Comparison of ENCODE assay signal across 1 cellular context in the genomic region with DNA sequence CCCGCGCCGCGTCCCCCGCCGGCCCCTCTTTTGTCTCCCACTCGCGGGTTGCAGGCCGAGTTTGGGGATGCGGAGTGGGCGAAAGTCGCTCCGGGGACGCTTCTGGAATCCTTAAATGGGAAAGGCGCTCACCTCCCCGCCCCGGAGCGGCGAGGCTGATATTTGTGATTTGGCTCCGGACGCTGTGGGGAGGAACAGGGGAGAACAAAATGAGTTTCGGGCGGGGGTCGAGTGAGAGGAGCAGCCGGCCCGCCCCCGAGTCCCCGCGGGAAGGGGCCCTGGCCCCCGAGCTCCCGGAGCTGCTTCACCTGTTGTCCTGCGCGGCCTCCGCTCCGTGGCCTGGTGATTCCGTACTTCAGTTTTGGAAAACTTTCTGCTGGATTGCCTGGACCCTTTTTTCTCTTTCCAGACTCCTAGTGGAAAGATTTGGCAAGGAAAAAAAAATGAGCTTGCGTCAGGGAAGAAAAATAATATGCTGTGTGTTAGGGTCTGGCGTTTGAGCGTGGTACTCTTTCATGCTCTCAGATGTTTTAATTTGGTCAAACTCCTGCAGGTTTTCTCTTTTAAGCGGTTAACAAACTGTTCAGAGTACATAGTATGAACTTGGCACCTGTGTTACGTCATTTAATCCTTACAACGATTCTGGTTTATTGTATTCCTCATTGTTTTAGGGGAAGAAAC.
TF ChIP-seq lines count a peak whose summit lies in the region.

No MANE protein-coding gene starts in this region.

TF ChIP-seq in GM23338, 12 proteins besides CTCF, POLR2A, EP300 and RAD21 (continued from another document):
- no peak for TF ChIP-seq REST (IDR thresholded peaks at IDR 0.05; ENCODE audit: unreplicated experiment)
- TF ChIP-seq, protein P1, sequence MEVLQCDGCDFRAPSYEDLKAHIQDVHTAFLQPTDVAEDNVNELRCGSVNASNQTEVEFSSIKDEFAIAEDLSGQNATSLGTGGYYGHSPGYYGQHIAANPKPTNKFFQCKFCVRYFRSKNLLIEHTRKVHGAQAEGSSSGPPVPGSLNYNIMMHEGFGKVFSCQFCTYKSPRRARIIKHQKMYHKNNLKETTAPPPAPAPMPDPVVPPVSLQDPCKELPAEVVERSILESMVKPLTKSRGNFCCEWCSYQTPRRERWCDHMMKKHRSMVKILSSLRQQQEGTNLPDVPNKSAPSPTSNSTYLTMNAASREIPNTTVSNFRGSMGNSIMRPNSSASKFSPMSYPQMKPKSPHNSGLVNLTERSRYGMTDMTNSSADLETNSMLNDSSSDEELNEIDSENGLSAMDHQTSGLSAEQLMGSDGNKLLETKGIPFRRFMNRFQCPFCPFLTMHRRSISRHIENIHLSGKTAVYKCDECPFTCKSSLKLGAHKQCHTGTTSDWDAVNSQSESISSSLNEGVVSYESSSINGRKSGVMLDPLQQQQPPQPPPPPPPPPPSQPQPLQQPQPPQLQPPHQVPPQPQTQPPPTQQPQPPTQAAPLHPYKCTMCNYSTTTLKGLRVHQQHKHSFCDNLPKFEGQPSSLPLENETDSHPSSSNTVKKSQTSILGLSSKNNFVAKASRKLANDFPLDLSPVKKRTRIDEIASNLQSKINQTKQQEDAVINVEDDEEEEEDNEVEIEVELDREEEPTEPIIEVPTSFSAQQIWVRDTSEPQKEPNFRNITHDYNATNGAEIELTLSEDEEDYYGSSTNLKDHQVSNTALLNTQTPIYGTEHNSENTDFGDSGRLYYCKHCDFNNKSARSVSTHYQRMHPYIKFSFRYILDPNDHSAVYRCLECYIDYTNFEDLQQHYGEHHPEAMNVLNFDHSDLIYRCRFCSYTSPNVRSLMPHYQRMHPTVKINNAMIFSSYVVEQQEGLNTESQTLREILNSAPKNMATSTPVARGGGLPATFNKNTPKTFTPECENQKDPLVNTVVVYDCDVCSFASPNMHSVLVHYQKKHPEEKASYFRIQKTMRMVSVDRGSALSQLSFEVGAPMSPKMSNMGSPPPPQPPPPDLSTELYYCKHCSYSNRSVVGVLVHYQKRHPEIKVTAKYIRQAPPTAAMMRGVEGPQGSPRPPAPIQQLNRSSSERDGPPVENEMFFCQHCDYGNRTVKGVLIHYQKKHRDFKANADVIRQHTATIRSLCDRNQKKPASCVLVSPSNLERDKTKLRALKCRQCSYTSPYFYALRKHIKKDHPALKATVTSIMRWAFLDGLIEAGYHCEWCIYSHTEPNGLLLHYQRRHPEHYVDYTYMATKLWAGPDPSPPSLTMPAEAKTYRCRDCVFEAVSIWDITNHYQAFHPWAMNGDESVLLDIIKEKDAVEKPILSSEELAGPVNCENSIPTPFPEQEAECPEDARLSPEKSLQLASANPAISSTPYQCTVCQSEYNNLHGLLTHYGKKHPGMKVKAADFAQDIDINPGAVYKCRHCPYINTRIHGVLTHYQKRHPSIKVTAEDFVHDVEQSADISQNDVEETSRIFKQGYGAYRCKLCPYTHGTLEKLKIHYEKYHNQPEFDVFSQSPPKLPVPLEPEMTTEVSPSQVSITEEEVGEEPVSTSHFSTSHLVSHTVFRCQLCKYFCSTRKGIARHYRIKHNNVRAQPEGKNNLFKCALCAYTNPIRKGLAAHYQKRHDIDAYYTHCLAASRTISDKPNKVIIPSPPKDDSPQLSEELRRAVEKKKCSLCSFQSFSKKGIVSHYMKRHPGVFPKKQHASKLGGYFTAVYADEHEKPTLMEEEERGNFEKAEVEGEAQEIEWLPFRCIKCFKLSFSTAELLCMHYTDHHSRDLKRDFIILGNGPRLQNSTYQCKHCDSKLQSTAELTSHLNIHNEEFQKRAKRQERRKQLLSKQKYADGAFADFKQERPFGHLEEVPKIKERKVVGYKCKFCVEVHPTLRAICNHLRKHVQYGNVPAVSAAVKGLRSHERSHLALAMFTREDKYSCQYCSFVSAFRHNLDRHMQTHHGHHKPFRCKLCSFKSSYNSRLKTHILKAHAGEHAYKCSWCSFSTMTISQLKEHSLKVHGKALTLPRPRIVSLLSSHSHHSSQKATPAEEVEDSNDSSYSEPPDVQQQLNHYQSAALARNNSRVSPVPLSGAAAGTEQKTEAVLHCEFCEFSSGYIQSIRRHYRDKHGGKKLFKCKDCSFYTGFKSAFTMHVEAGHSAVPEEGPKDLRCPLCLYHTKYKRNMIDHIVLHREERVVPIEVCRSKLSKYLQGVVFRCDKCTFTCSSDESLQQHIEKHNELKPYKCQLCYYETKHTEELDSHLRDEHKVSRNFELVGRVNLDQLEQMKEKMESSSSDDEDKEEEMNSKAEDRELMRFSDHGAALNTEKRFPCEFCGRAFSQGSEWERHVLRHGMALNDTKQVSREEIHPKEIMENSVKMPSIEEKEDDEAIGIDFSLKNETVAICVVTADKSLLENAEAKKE (CRISPR knock-in tag; IDR thresholded peaks at IDR 0.05): no peak
- TF ChIP-seq ZNF114 (CRISPR knock-in tag; IDR thresholded peaks at IDR 0.05): no peak
- TF ChIP-seq JUNB (IDR thresholded peaks at IDR 0.05; ENCODE audit: unreplicated experiment): no peak
- TF ChIP-seq EZH2 (IDR thresholded peaks at IDR 0.05; ENCODE audit: low read depth, unreplicated experiment): no peak
- no peak for TF ChIP-seq POLR2AphosphoS5 (IDR thresholded peaks at IDR 0.05; ENCODE audit: low read depth)
